Comparison of ENCODE assay signal across 8 cellular contexts in the genomic region with DNA sequence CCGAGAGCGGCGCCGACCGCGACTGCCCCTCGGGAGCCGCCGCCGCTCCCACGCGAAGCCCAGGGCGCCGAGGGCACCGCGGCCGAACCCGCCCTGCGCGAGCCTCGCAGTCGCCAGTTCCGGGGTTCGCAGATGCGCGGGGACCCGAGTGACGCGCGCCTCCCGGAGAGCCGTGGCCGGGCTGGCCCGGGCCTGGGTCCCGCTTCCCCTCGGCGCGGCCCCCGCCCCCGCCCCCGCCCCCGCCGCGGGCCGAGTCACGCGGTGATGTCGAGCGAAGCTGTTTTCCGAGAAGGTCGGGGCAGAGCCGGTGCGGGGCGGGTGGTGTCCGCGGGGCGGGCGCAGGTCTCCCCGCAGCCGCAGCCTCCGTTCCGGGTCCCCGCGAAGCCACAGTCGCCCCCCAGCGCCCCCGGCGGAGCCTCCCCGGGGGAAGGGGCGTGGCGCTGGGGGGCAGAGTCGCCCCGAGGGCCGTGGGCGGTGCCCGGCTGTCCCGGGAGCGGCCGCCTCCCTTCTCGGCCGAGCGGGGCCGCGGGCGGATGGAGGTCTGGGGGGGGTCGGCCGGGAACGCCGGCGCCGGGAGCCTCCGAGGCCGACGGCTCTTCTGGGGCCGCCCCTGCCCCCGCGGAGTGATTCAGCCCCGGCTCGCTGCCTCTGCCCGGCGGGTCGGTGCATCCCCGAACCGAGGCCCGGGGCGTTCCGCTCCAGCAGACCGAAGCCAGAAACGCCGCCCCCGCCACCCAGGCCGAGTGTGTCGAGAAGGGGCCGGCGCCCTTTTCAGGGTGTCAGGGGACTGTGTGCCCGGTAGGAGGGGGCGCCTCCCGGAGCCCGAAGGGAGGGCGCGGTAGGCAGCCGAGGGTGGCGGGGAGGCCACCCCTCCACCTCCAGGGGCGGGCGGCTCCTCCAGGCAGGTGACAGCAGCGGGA. TPM values are rescaled to one million over a fixed set of nuclear protein-coding genes. Genes with fewer than 3 reads are reported as not detected.
DNase-seq lines count a peak whose midpoint lies in the region; ATAC-seq and TF ChIP-seq lines count a peak whose summit lies in the region.

No MANE protein-coding gene starts in this region.

- no peaks in the 10 kb centered on the region for H3K9me2 ChIP-seq in OCI-LY7 (ENCODE audit: insufficient read depth, low read length)

- no peaks in the 10 kb centered on the region for H3K9me3 Mint-ChIP-seq in activated naive CD8-positive, alpha-beta T cell treated with anti-CD3 and anti-CD28 coated beads, Interleukin-2, amount 50 U/mL, for 24 hours

- H3K27ac ChIP-seq in OCI-LY7 (ENCODE audit: low read depth, low read length, poor library complexity, severe bottlenecking) (no peak overlapping the region), smooth muscle cell (ENCODE audit: low read depth) (peak overlapping the region; percentile 93)

- H3K27me3 Mint-ChIP-seq in activated naive CD8-positive, alpha-beta T cell treated with anti-CD3 and anti-CD28 coated beads, Interleukin-2, amount 50 U/mL, for 24 hours, result peaks cover 13% of the 10 kb centered on the region

- peaks cover 35% of the 10 kb centered on the region for H3F3A ChIP-seq in smooth muscle cell (ENCODE audit: low read depth)

- H3K4me1 Mint-ChIP-seq in activated naive CD8-positive, alpha-beta T cell treated with anti-CD3 and anti-CD28 coated beads, Interleukin-2, amount 50 U/mL, for 24 hours, result peaks cover 38% of the 10 kb centered on the region

- no peaks in the 10 kb centered on the region for H4K20me1 ChIP-seq in OCI-LY7 (ENCODE audit: insufficient read depth, low read length)
- H4K20me1 ChIP-seq in smooth muscle cell (ENCODE audit: low read depth), result peaks cover 52% of the 10 kb centered on the region

- H3K4me2 ChIP-seq in OCI-LY7 (ENCODE audit: low read length), result peak overlapping the region; percentile 82
- H3K4me2 ChIP-seq in smooth muscle cell, result peak overlapping the region; percentile 94

- H3K36me3 Mint-ChIP-seq in activated naive CD8-positive, alpha-beta T cell treated with anti-CD3 and anti-CD28 coated beads, Interleukin-2, amount 50 U/mL, for 24 hours (ENCODE audit: low read depth), result no peaks in the 10 kb centered on the region

- peak overlapping the region; percentile 72 for H3K4me3 Mint-ChIP-seq in activated naive CD8-positive, alpha-beta T cell treated with anti-CD3 and anti-CD28 coated beads, Interleukin-2, amount 50 U/mL, for 24 hours

- intact Hi-C loops in OCI-LY7 (cut with micrococcal nuclease; ENCODE audit: unreplicated experiment), result loop anchor here (1.0 to 5.0 kb wide), 4 partner anchors 20 to 164 kb away; no protein-coding TSS in a partner anchor

- H3K9ac ChIP-seq in ES-I3 (ENCODE audit: low read depth, low read length) (peak overlapping the region; percentile 69; the same call in 1 of the 2 replicates), iPS-15b (ENCODE audit: low read depth, low read length) (no peak overlapping the region), smooth muscle cell (ENCODE audit: low read depth) (peak overlapping the region; percentile 83)

- WGBS in smooth muscle cell (ENCODE audit: low lambda C conversion rate), result 9% methylated on average over 31 of the region's 126 CpGs

- CTCF ChIA-PET in OCI-LY7 (lab: Charles Lee; ENCODE audit: unreplicated experiment), result no interaction called here

- H3K36me3 ChIP-seq in ES-I3 (ENCODE audit: insufficient read depth, low read length) (peaks cover 9% of the 10 kb centered on the region; the same call in 1 of the 2 replicates), OCI-LY7 (ENCODE audit: insufficient read depth, low read length) (no peaks in the 10 kb centered on the region), iPS-15b (ENCODE audit: control insufficient read depth, insufficient read depth, low read length) (peaks cover 6% of the 10 kb centered on the region), smooth muscle cell (ENCODE audit: low read depth) (no peaks in the 10 kb centered on the region)

- peak overlapping the region; percentile 64 for H3K4me3 ChIP-seq in OCI-LY7 (ENCODE audit: low read depth, low read length, poor library complexity, severe bottlenecking)
- H3K4me3 ChIP-seq in iPS-15b (ENCODE audit: low read depth, low read length), result peak overlapping the region; percentile 32
- peak overlapping the region; percentile 82 for H3K4me3 ChIP-seq in smooth muscle cell

- H3K9me3 ChIP-seq in ES-I3 (ENCODE audit: control insufficient read depth, insufficient read depth, low read length) (no peaks in the 10 kb centered on the region), OCI-LY7 (ENCODE audit: low read length) (no peaks in the 10 kb centered on the region), iPS-15b (ENCODE audit: control insufficient read depth, insufficient read depth, low read length) (no peaks in the 10 kb centered on the region), smooth muscle cell (replicated peaks; ENCODE audit: low read depth) (no peaks in the 10 kb centered on the region)

- BruUV-seq in OCI-LY7 (replicated peaks; lab: Mats Ljungman, UMichigan), result no TSS peak

- H3K79me2 ChIP-seq in OCI-LY7 (ENCODE audit: insufficient read depth, low read depth, low read length) (no peaks in the 10 kb centered on the region), smooth muscle cell (ENCODE audit: low read depth) (peaks cover 46% of the 10 kb centered on the region)

- TF ChIP-seq CTCF in OCI-LY7 (conservative IDR thresholded peaks at IDR 0.05; ENCODE audit: low read length), result no peak
- TF ChIP-seq CTCF in smooth muscle cell (IDR thresholded peaks at IDR 0.05; ENCODE audit: borderline replicate concordance, insufficient read depth, poor library complexity, severe bottlenecking), result no peak

- peaks cover 24% of the 10 kb centered on the region for H3K27me3 ChIP-seq in iPS-15b (ENCODE audit: control insufficient read depth, insufficient read depth, low read length)
- no peaks in the 10 kb centered on the region for H3K27me3 ChIP-seq in smooth muscle cell (ENCODE audit: low read depth)

- peak; percentile 62 for DNase-seq in OCI-LY7 (ENCODE audit: low spot score)
- peak; percentile 65 for DNase-seq in activated naive CD8-positive, alpha-beta T cell treated with anti-CD3 and anti-CD28 coated beads, Interleukin-2, amount 50 U/mL, for 24 hours
- no peak for DNase-seq in smooth muscle cell (lab: John Stamatoyannopoulos, UW; ENCODE audit: unreplicated experiment)
- no peak for DNase-seq in GF-D8 (lab: John Stamatoyannopoulos, UW)

- peaks cover 21% of the 10 kb centered on the region for H3K4me1 ChIP-seq in ES-I3 (ENCODE audit: insufficient read depth, low read length)
- H3K4me1 ChIP-seq in OCI-LY7 (ENCODE audit: insufficient read depth, low read length, poor library complexity, severe bottlenecking), result peaks cover 34% of the 10 kb centered on the region
- H3K4me1 ChIP-seq in iPS-15b (ENCODE audit: control insufficient read depth, insufficient read depth, low read length), result peaks cover 11% of the 10 kb centered on the region
- H3K4me1 ChIP-seq in smooth muscle cell (ENCODE audit: low read depth), result peaks cover 15% of the 10 kb centered on the region

- ATAC-seq in activated naive CD8-positive, alpha-beta T cell treated with anti-CD3 and anti-CD28 coated beads, Interleukin-2, amount 50 U/mL, for 24 hours, result no peak
- ATAC-seq in GM19455 (IDR thresholded peaks at IDR 0.05; ENCODE audit: unreplicated experiment), result no peak
- no peak for ATAC-seq in GM21390 (IDR thresholded peaks at IDR 0.05; ENCODE audit: unreplicated experiment)

- POLR2A ChIA-PET in OCI-LY7 (lab: Charles Lee), result interaction anchor here (0.6 kb wide), 1 partner anchor 1862 kb away, joined by 3 read pairs; no protein-coding TSS in a partner anchor

- H2AFZ ChIP-seq in OCI-LY7 (ENCODE audit: low read length), result 0 out of 2 replicates have a peak overlapping the region, but pooled peaks have one; percentile 11
- H2AFZ ChIP-seq in smooth muscle cell (ENCODE audit: low read depth), result no peak overlapping the region

- H3K27ac Mint-ChIP-seq in activated naive CD8-positive, alpha-beta T cell treated with anti-CD3 and anti-CD28 coated beads, Interleukin-2, amount 50 U/mL, for 24 hours, result no peak overlapping the region

RNA-seq across cellular contexts. Expression of gene METRNL, which starts 1.5 kb away (rescaled TPM):
- total RNA-seq in OCI-LY7 (2014; rRNA removed; shearing (Covaris generic)), result 16.9 and 18.8 TPM in 2 replicates
- total RNA-seq in OCI-LY7 (2022) (19.3 and 23.3 TPM in 2 replicates), smooth muscle cell (48.3 and 55.6 TPM in 2 replicates)
- polyA plus RNA-seq in smooth muscle cell, result 98.1 and 101 TPM in 2 replicates

Comparison
In these comparisons a context has a peak if more than half of its experiments do, and no peak if none do; other contexts are left out.
1. DNase-seq: peak in OCI-LY7 (single experiment) and activated naive CD8-positive, alpha-beta T cell treated with anti-CD3 and anti-CD28 coated beads, Interleukin-2, amount 50 U/mL, for 24 hours (single experiment); none in smooth muscle cell (single experiment) and GF-D8 (single experiment).
2. H3K4me3 ChIP-seq: peak in every context shown above with its lines; median percentile 82 in smooth muscle cell; 64 in OCI-LY7; 32 in iPS-15b.